Comparison of ENCODE assay signal across 21 cellular contexts in the genomic region with DNA sequence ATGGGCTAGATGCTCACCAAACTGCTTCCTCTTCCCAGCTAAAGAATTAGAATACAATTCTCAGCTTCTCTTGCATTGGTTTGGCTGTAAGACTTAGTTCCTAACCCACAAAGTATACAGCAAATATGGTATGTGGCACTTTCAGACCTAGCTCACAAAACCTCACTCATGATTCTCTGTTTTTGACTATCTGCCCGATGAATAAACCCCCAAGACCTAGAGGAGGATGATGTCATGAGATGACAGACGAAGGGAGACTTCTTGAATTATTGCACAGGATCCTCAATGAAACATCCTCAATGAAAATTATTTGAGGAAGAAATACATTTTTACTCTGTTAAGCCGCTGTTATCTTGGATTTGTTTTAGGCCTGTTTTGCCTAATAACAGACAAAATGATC. TPM values are rescaled to one million over a fixed set of nuclear protein-coding genes. Genes with fewer than 3 reads are reported as not detected.
DNase-seq lines count a peak whose midpoint lies in the region; ATAC-seq and TF ChIP-seq lines count a peak whose summit lies in the region.
"Had no signal": no experiment of that assay in that cellular context is flagged by ENCODE, and none has a peak within 500 bp of the region (broad histone marks: within the 10 kb centered on the region; RNA-seq: fewer than 3 reads in every experiment).

No MANE protein-coding gene starts in this region.

- no peak overlapping the region for H3K27ac ChIP-seq in IMR-90 (ENCODE audit: insufficient read depth, low read length)
- H3K27ac ChIP-seq: HL-60, pancreas, stomach, upper lobe of right lung had no signal

- no peak for TF ChIP-seq POLR2A in IMR-90 (IDR thresholded peaks at IDR 0.05; ENCODE audit: low read depth, low read length)

- peaks cover 12% of the 10 kb centered on the region; the same call in 1 of the 2 replicates for H3K9me1 ChIP-seq in IMR-90 (ENCODE audit: insufficient read depth, low read length)

- H3K4me1 Mint-ChIP-seq in activated T-cell treated with anti-CD3 and anti-CD28 coated beads, Interleukin-2, amount 50 U/mL, for 24 hours (ENCODE audit: low read depth) = peaks cover 47% of the 10 kb centered on the region
- H3K4me1 Mint-ChIP-seq in mesothelial cell of epicardium = peaks cover 4% of the 10 kb centered on the region

- DNase-seq in activated T-cell treated with anti-CD3 and anti-CD28 coated beads, Interleukin-2, amount 50 U/mL, for 24 hours = no peak
- DNase-seq in activated T-cell treated with anti-CD3 and anti-CD28 coated beads for 4 hours (no peak), IMR-90 (peak; percentile 63), astrocyte of the spinal cord (ENCODE audit: low read depth, low spot score) (peak; percentile 31), mesothelial cell of epicardium (ENCODE audit: low spot score in 2 of 2, unreplicated experiment in 2 of 2) (no peak), SIG-M5 treated with dmso at 0.1 percent for 504 hours (lab: John Stamatoyannopoulos, UW; ENCODE audit: unreplicated experiment) (no peak), cerebellum (ENCODE audit: low spot score) (no peak)
- DNase-seq: activated effector memory CD4-positive, alpha-beta T cell treated with anti-CD3 and anti-CD28 coated beads, Interleukin-2, amount 50 U/mL, for 16 hours; CD8-positive, alpha-beta T cell; DMS79 treated with DMSO at 0.1 percent for 48 hours; effector CD4-positive, alpha-beta T cell; naive B cell; NCI-H2081; NCI-H524; pancreas; stomach; upper lobe of right lung had no signal

- no peak overlapping the region for H2BK120ac ChIP-seq in IMR-90 (ENCODE audit: low read depth, low read length)

- POLR2A ChIA-PET in IMR-90 (lab: Charles Lee; ENCODE audit: unreplicated experiment) = no interaction called here

- H3K4me2 ChIP-seq in IMR-90 (ENCODE audit: low read depth, low read length) = no peak overlapping the region

- intact Hi-C loops in IMR-90 (cut with micrococcal nuclease) = no loop called here

- H2AK5ac ChIP-seq in IMR-90 (ENCODE audit: low read depth, low read length) = no peak overlapping the region

- TF ChIP-seq RAD21 in IMR-90 (IDR thresholded peaks at IDR 0.05; ENCODE audit: low read length) = no peak

- H3K36me3 Mint-ChIP-seq in activated T-cell treated with anti-CD3 and anti-CD28 coated beads, Interleukin-2, amount 50 U/mL, for 24 hours (ENCODE audit: low read depth) = peaks cover 85% of the 10 kb centered on the region
- H3K36me3 Mint-ChIP-seq in mesothelial cell of epicardium = peaks cover 15% of the 10 kb centered on the region
- H3K36me3 Mint-ChIP-seq: naive B cell had no signal

- CTCF ChIA-PET in IMR-90 (lab: Yijun Ruan, JAX) = no interaction called here

- H3K4me1 ChIP-seq in IMR-90 (ENCODE audit: control insufficient read depth, insufficient read depth, low read length) = peaks cover 3% of the 10 kb centered on the region
- H3K4me1 ChIP-seq: upper lobe of right lung had no signal

- peaks cover 14 to 58% of the 10 kb centered on the region in 2 experiments for H3K79me1 ChIP-seq in IMR-90 (ENCODE audit: low read depth in 1 of 2, low read length in 2 of 2)

- peaks cover 28% of the 10 kb centered on the region for H3K36me3 ChIP-seq in IMR-90 (ENCODE audit: control insufficient read depth, insufficient read depth, low read length)

- H2AK9ac ChIP-seq in IMR-90 (replicated peaks; ENCODE audit: low read depth, low read length, poor library complexity) = no peak overlapping the region

- ATAC-seq in IMR-90 (ENCODE audit: low read depth) = peak; percentile 11; the same call in 1 of the 2 replicates
- no peak for ATAC-seq in GM21737 (IDR thresholded peaks at IDR 0.05; ENCODE audit: unreplicated experiment)
- ATAC-seq: CD8-positive, alpha-beta T cell; pancreas; sciatic nerve; upper lobe of right lung had no signal

- H2AFZ ChIP-seq in IMR-90 (replicated peaks; ENCODE audit: low read length, poor library complexity) = no peak overlapping the region

- dilution Hi-C loops in IMR-90 (cut with HindIII; ENCODE audit: low sequenced_read_pairs, unreplicated experiment) = no loop called here

- WGBS in IMR-90 (ENCODE audit: extremely low coverage in 2 of 2, insufficient read length in 1 of 2), 2 experiments = no CpG with 5 or more reads among the region's 3 CpGs

- H3K18ac ChIP-seq in IMR-90 (ENCODE audit: low read depth, low read length) = no peak overlapping the region

- no peak overlapping the region for H3K4me3 ChIP-seq in IMR-90 (ENCODE audit: insufficient read depth, low read depth, low read length)
- no peak overlapping the region for H3K4me3 ChIP-seq in astrocyte of the spinal cord (ENCODE audit: low read depth, low read length)
- H3K4me3 ChIP-seq: lung, pancreas, stomach, upper lobe of right lung had no signal

- H3K9me3 ChIP-seq in IMR-90 (ENCODE audit: control insufficient read depth, insufficient read depth, low read length) = no peaks in the 10 kb centered on the region
- H3K9me3 ChIP-seq: pancreas, stomach, upper lobe of right lung had no signal

- no peak overlapping the region for H3K9ac ChIP-seq in IMR-90 (ENCODE audit: low read depth, low read length)

- H3K23ac ChIP-seq in IMR-90 (ENCODE audit: low read depth, low read length) = no peak overlapping the region

- H2BK15ac ChIP-seq in IMR-90 (ENCODE audit: low read depth, low read length) = no peak overlapping the region

- no peak overlapping the region for H2BK20ac ChIP-seq in IMR-90 (ENCODE audit: low read depth, low read length)

- no peak overlapping the region for H3K4me3 Mint-ChIP-seq in activated T-cell treated with anti-CD3 and anti-CD28 coated beads, Interleukin-2, amount 50 U/mL, for 24 hours
- no peak overlapping the region for H3K4me3 Mint-ChIP-seq in mesothelial cell of epicardium
- H3K4me3 Mint-ChIP-seq: CD8-positive, alpha-beta T cell had no signal

- no peak overlapping the region for H3K4ac ChIP-seq in IMR-90 (ENCODE audit: low read depth, low read length)

- no peak overlapping the region for H4K5ac ChIP-seq in IMR-90 (ENCODE audit: low read depth, low read length)

- peaks cover 57% of the 10 kb centered on the region for H4K20me1 ChIP-seq in IMR-90 (ENCODE audit: insufficient read depth, low read length)

- no peak overlapping the region for H2BK5ac ChIP-seq in IMR-90 (ENCODE audit: low read depth, low read length, poor library complexity, severe bottlenecking)

- no peak overlapping the region for H4K91ac ChIP-seq in IMR-90 (ENCODE audit: insufficient read depth, low read depth, low read length)

- no peaks in the 10 kb centered on the region for H3K27me3 Mint-ChIP-seq in activated T-cell treated with anti-CD3 and anti-CD28 coated beads, Interleukin-2, amount 50 U/mL, for 24 hours
- H3K27me3 Mint-ChIP-seq in mesothelial cell of epicardium (ENCODE audit: low read depth) = no peaks in the 10 kb centered on the region
- H3K27me3 Mint-ChIP-seq: naive B cell had no signal

- H3K27ac Mint-ChIP-seq in activated T-cell treated with anti-CD3 and anti-CD28 coated beads, Interleukin-2, amount 50 U/mL, for 24 hours = peak overlapping the region; percentile 86
- H3K27ac Mint-ChIP-seq in mesothelial cell of epicardium = peak overlapping the region; percentile 25
- H3K27ac Mint-ChIP-seq: CD8-positive, alpha-beta T cell had no signal

- H3K27me3 ChIP-seq in IMR-90 (ENCODE audit: control insufficient read depth, insufficient read depth, low read length) = no peaks in the 10 kb centered on the region
- H3K27me3 ChIP-seq: pancreas, stomach, upper lobe of right lung had no signal

- no peaks in the 10 kb centered on the region for H3K9me3 Mint-ChIP-seq in activated T-cell treated with anti-CD3 and anti-CD28 coated beads, Interleukin-2, amount 50 U/mL, for 24 hours
- H3K9me3 Mint-ChIP-seq in mesothelial cell of epicardium = no peaks in the 10 kb centered on the region
- H3K9me3 Mint-ChIP-seq: CD8-positive, alpha-beta T cell; naive B cell had no signal

- no peak overlapping the region for H3K56ac ChIP-seq in IMR-90 (ENCODE audit: extremely low read depth, insufficient read depth, low read length)

- no peak overlapping the region for H4K8ac ChIP-seq in IMR-90 (ENCODE audit: low read depth in 2 of 2, low read length in 2 of 2)

- TF ChIP-seq CTCF in IMR-90 (conservative IDR thresholded peaks at IDR 0.05; ENCODE audit: low read depth, low read length) (no peak), astrocyte of the spinal cord (IDR thresholded peaks at IDR 0.05; ENCODE audit: low read depth, low read length) (no peak), mesothelial cell of epicardium (IDR thresholded peaks at IDR 0.05; ENCODE audit: unreplicated experiment) (no peak)

- BruUV-seq in IMR-90 (replicated peaks; lab: Mats Ljungman, UMichigan) = no TSS peak

- in situ Hi-C loops in IMR-90 (cut with MboI; ENCODE audit: low sequenced_read_pairs) = no loop called here
- in situ Hi-C loops in astrocyte of the spinal cord (cut with HindIII; ENCODE audit: low sequenced_read_pairs) = no loop called here

- no peak overlapping the region for H3K14ac ChIP-seq in IMR-90 (replicated peaks; ENCODE audit: low read depth, low read length)

TF ChIP-seq in IMR-90, 13 proteins besides CTCF, POLR2A, EP300 and RAD21 (continues in another document):
- no peak for TF ChIP-seq NFE2L2 (IDR thresholded peaks at IDR 0.05; ENCODE audit: low read depth, low read length)
- no peak for TF ChIP-seq FOS (IDR thresholded peaks at IDR 0.05; ENCODE audit: low read depth, low read length)
- no peak for TF ChIP-seq SMC3 (IDR thresholded peaks at IDR 0.05; ENCODE audit: low read depth, low read length)
- TF ChIP-seq MAZ (IDR thresholded peaks at IDR 0.05; ENCODE audit: borderline replicate concordance, low read depth, low read length) = no peak
- no peak for TF ChIP-seq MAFK (IDR thresholded peaks at IDR 0.05; ENCODE audit: low read depth, low read length)
- no peak for TF ChIP-seq RCOR1 (IDR thresholded peaks at IDR 0.05; ENCODE audit: insufficient replicate concordance, low read length)
- no peak for TF ChIP-seq BHLHE40 (IDR thresholded peaks at IDR 0.05; ENCODE audit: low read depth, low read length)
- TF ChIP-seq, protein P1, sequence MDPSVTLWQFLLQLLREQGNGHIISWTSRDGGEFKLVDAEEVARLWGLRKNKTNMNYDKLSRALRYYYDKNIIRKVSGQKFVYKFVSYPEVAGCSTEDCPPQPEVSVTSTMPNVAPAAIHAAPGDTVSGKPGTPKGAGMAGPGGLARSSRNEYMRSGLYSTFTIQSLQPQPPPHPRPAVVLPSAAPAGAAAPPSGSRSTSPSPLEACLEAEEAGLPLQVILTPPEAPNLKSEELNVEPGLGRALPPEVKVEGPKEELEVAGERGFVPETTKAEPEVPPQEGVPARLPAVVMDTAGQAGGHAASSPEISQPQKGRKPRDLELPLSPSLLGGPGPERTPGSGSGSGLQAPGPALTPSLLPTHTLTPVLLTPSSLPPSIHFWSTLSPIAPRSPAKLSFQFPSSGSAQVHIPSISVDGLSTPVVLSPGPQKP (IDR thresholded peaks at IDR 0.05; ENCODE audit: borderline replicate concordance, low read depth, low read length) = no peak

RNA-seq across cellular contexts. Expression of a gene that starts 14.3 kb away (rescaled TPM):
- total RNA-seq in IMR-90 (2012; rRNA removed) (203 and 357 TPM in 2 replicates), mesothelial cell of epicardium (194 to 213 TPM (median 204 TPM) in 3 replicates), cerebellum (121 TPM)
- polyA plus RNA-seq in IMR-90 (2012; rRNA removed) = 67.7 and 85.5 TPM in 2 replicates
- polyA plus RNA-seq in IMR-90 (2012; cell fraction: cytosol; rRNA removed) = 38.0 and 70.7 TPM in 2 replicates
- polyA plus RNA-seq in IMR-90 (2012; cell fraction: nucleus; rRNA removed; ENCODE audit: low replicate concordance) = 74.1 and 206 TPM in 2 replicates

Comparison
In these comparisons a context has a peak if more than half of its experiments do, and no peak if none do; other contexts are left out.
1. DNase-seq: peak in IMR-90 (single experiment) and astrocyte of the spinal cord (single experiment); none in activated T-cell treated with anti-CD3 and anti-CD28 coated beads, Interleukin-2, amount 50 U/mL, for 24 hours (single experiment), activated T-cell treated with anti-CD3 and anti-CD28 coated beads for 4 hours (single experiment), mesothelial cell of epicardium (0 of 2), SIG-M5 treated with dmso at 0.1 percent for 504 hours (single experiment) and cerebellum (single experiment).